In genomic region chr12:53626702-53627169, GRCh38 we compare ENCODE assay signal across 8 cellular contexts. TPM values are rescaled to one million over a fixed set of nuclear protein-coding genes. Genes with fewer than 3 reads are reported as not detected.
DNase-seq lines count a peak whose midpoint lies in the region; ATAC-seq and TF ChIP-seq lines count a peak whose summit lies in the region.

No MANE protein-coding gene starts in this region.

- H3K4me3 Mint-ChIP-seq in endodermal cell: peak overlapping the region; percentile 72

- peaks cover 8% of the 10 kb centered on the region for H3K27me3 Mint-ChIP-seq in endodermal cell (ENCODE audit: insufficient read depth)

- H3K36me3 ChIP-seq in endodermal cell (ENCODE audit: control insufficient read depth, insufficient read depth, low read length): no peaks in the 10 kb centered on the region
- H3K36me3 ChIP-seq in rectal smooth muscle tissue (ENCODE audit: control insufficient read depth, insufficient read depth, low read length): no peaks in the 10 kb centered on the region

- 51 to 71% methylated on average over 1 to 6 of the region's 6 CpGs for WGBS in endodermal cell (ENCODE audit: insufficient coverage in 1 of 2, insufficient read length in 1 of 2), 2 experiments

- H3K27ac ChIP-seq in endodermal cell (ENCODE audit: low read depth, low read length): no peak overlapping the region
- H3K27ac ChIP-seq in rectal smooth muscle tissue (ENCODE audit: low read depth, low read length): peak overlapping the region; percentile 97

- no peak for TF ChIP-seq CTCF in endodermal cell (conservative IDR thresholded peaks at IDR 0.05)

- H3K9ac ChIP-seq in endodermal cell (ENCODE audit: extremely low read depth, low read length, poor library complexity, severe bottlenecking): peak overlapping the region; percentile 84
- no peak overlapping the region for H3K9ac ChIP-seq in rectal smooth muscle tissue (ENCODE audit: low read length)

- no peaks in the 10 kb centered on the region for H3K9me3 Mint-ChIP-seq in endodermal cell

- H3K4me3 ChIP-seq in endodermal cell (ENCODE audit: low read length) (peak overlapping the region; percentile 93), rectal smooth muscle tissue (ENCODE audit: low read length) (peak overlapping the region; percentile 96)

- ATAC-seq in GM18867 (IDR thresholded peaks at IDR 0.05; ENCODE audit: unreplicated experiment) (peak; percentile 3), GM18861 (IDR thresholded peaks at IDR 0.05; ENCODE audit: unreplicated experiment) (no peak)

- peaks cover 6% of the 10 kb centered on the region for H3K4me1 ChIP-seq in endodermal cell (ENCODE audit: control insufficient read depth, insufficient read depth, low read length)
- peaks cover 9% of the 10 kb centered on the region for H3K4me1 ChIP-seq in rectal smooth muscle tissue (ENCODE audit: control insufficient read depth, insufficient read depth, low read length)

- peaks cover 23% of the 10 kb centered on the region for H3K4me1 Mint-ChIP-seq in endodermal cell

- DNase-seq in ACHN (peak; percentile 16), NCI-H69 (lab: John Stamatoyannopoulos, UW) (peak; percentile 49), endodermal cell (no peak), LoVo (ENCODE audit: low spot score) (no peak)
- DNase-seq in stimulated activated CD4-positive, alpha-beta T cell treated with anti-CD3 and anti-CD28 coated beads, Interleukin-15, amount 100 ng/mL, for 24 hours: no peak

- H3K36me3 Mint-ChIP-seq in endodermal cell (ENCODE audit: low read depth): no peaks in the 10 kb centered on the region

- no peaks in the 10 kb centered on the region for H3K9me3 ChIP-seq in endodermal cell (ENCODE audit: control insufficient read depth, low read length)

- in situ Hi-C loops in ACHN (cut with HindIII; ENCODE audit: low pct_ligation_motif_present, low pct_unique_long_range_greater_than_20kb, low sequenced_read_pairs): no loop called here

- H3K27me3 ChIP-seq in endodermal cell (ENCODE audit: control insufficient read depth, insufficient read depth, low read length, poor library complexity, severe bottlenecking) (no peaks in the 10 kb centered on the region), rectal smooth muscle tissue (ENCODE audit: control insufficient read depth, insufficient read depth, low read length) (no peaks in the 10 kb centered on the region)

- peak overlapping the region; percentile 99 for H3K27ac Mint-ChIP-seq in endodermal cell

RNA-seq across cellular contexts. Expression of gene ATF7, which starts 0.6 kb away (rescaled TPM):
- 10 to 100 TPM; 29.0 to 36.6 TPM for total RNA-seq in endodermal cell
- polyA plus RNA-seq in endodermal cell (2013, experiment 1 of 2): 20.3 TPM
- 19.8 TPM for polyA plus RNA-seq in endodermal cell (2013, experiment 2 of 2)

RNA-seq across cellular contexts. Expression of gene ATP5MC2, which starts 49.1 kb away (rescaled TPM):
- total RNA-seq in endodermal cell: 100 to 1,000 TPM; 299 to 307 TPM
- 609 TPM for polyA plus RNA-seq in endodermal cell (2013, experiment 1 of 2)
- polyA plus RNA-seq in endodermal cell (2013, experiment 2 of 2): 513 TPM

Comparison
In these comparisons a context has a peak if more than half of its experiments do, and no peak if none do; other contexts are left out.
1. DNase-seq: peak in ACHN (single experiment) and NCI-H69 (single experiment); none in endodermal cell (single experiment), LoVo (single experiment) and stimulated activated CD4-positive, alpha-beta T cell treated with anti-CD3 and anti-CD28 coated beads, Interleukin-15, amount 100 ng/mL, for 24 hours (single experiment).